8 cellular contexts compared by ENCODE assay signal in the genomic region with DNA sequence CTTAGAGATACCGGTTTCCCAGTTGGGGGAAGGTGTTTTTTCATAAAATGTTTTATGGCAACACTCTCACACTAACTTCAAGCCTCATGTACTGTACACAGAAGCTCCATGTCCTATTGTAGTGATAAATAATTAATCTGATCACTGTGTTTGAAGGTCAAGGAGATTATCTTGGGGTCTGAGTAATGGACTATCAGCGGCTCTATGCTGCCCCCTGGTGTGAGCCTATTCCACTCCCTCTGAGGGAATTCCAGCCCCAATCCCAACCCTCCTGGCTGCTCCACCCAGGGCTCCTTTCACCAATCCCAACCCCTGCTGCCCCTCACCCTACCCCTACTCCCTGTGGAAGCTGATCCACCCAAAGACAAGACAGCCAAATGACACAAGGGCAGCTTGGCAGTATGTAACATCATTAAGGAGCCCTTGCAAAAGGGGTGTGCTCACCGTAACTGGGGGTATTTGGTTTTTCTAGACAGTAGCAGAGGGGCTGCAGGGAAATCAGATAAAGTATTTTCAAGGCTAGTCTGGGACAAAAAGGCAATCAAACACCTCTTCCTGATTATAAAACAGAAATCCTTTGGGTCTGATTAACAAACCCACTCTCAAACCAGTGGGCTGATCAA. TPM values are rescaled to one million over a fixed set of nuclear protein-coding genes. Genes with fewer than 3 reads are reported as not detected.
DNase-seq lines count a peak whose midpoint lies in the region; TF ChIP-seq lines count a peak whose summit lies in the region.

No MANE protein-coding gene starts in this region.

- intact Hi-C loops in vagina (cut with DNase I): no loop called here
- intact Hi-C loops in activated T-helper 2 cell treated with anti-CD3 and anti-CD28 coated beads, Interferon-gamma antibody, Interleukin-2, Interleukin-4, amounts not matched to agents 10 μg/mL and 5 μg/mL and 100 μg/mL, durations not matched to agents 14 hours and 24 hours and 36 hours (cut with micrococcal nuclease): loop anchor here (1.0 kb wide), 2 partner anchors 63 to 97 kb away; no protein-coding TSS in a partner anchor

- H3K36me3 Mint-ChIP-seq in endodermal cell (ENCODE audit: low read depth): peaks cover 48% of the 10 kb centered on the region
- H3K36me3 Mint-ChIP-seq in activated T-helper 2 cell treated with anti-CD3 and anti-CD28 coated beads, Interferon-gamma antibody, Interleukin-2, Interleukin-4, amounts not matched to agents 10 μg/mL and 5 μg/mL and 100 μg/mL, durations not matched to agents 14 hours and 24 hours and 36 hours (ENCODE audit: low read depth): peaks cover 51% of the 10 kb centered on the region

- H3K36me3 ChIP-seq in endodermal cell (ENCODE audit: control insufficient read depth, insufficient read depth, low read length) (peaks cover 65% of the 10 kb centered on the region), vagina (peaks cover 0 to 57% of the 10 kb centered on the region in 2 donors)

- no peak overlapping the region for H3K4me3 Mint-ChIP-seq in endodermal cell
- no peak overlapping the region for H3K4me3 Mint-ChIP-seq in activated T-helper 2 cell treated with anti-CD3 and anti-CD28 coated beads, Interferon-gamma antibody, Interleukin-2, Interleukin-4, amounts not matched to agents 10 μg/mL and 5 μg/mL and 100 μg/mL, durations not matched to agents 14 hours and 24 hours and 36 hours (ENCODE audit: low read depth)

- DNase-seq in DMS 273 (lab: John Stamatoyannopoulos, UW; ENCODE audit: unreplicated experiment) (peak; percentile 71), DMS 273 treated with DMSO at 0.1 percent for 48 hours (lab: John Stamatoyannopoulos, UW) (no peak), LoVo (ENCODE audit: low spot score) (peak; percentile 38), endodermal cell (peak; percentile 95), mucosa of gallbladder (ENCODE audit: low spot score) (peak; percentile 40), vagina (ENCODE audit: extremely low spot score in 2 of 2) (no peak)
- peak; percentile 9 for DNase-seq in activated CD4-positive, CD25-positive, alpha-beta regulatory T cell treated with anti-CD3 and anti-CD28 coated beads, Interleukin-2, amount 50 U/mL, for 16 hours (ENCODE audit: low read depth, low spot score)
- DNase-seq in activated T-helper 2 cell treated with anti-CD3 and anti-CD28 coated beads, Interferon-gamma antibody, Interleukin-2, Interleukin-4, amounts not matched to agents 10 μg/mL and 5 μg/mL and 100 μg/mL, durations not matched to agents 14 hours and 24 hours and 36 hours (ENCODE audit: low spot score): no peak

- H3K9ac ChIP-seq in endodermal cell (ENCODE audit: extremely low read depth, low read length, poor library complexity, severe bottlenecking): no peak overlapping the region

- TF ChIP-seq CTCF in endodermal cell (conservative IDR thresholded peaks at IDR 0.05): peak; percentile 94
- TF ChIP-seq CTCF in vagina (IDR thresholded peaks at IDR 0.05): peak; percentile 17 to 64 (median 40)

- 29 to 51% methylated on average over 1 to 3 of the region's 3 CpGs for WGBS in endodermal cell (ENCODE audit: insufficient coverage in 1 of 2, insufficient read length in 1 of 2), 2 experiments

- H3K27me3 ChIP-seq in endodermal cell (ENCODE audit: control insufficient read depth, insufficient read depth, low read length, poor library complexity, severe bottlenecking) (no peaks in the 10 kb centered on the region), vagina (no peaks in the 10 kb centered on the region)

- no peak overlapping the region for H3K4me3 ChIP-seq in endodermal cell (ENCODE audit: low read length)
- H3K4me3 ChIP-seq in vagina: no peak overlapping the region

- no peak for TF ChIP-seq POLR2A in vagina (IDR thresholded peaks at IDR 0.05)

- H3K27ac ChIP-seq in endodermal cell (ENCODE audit: low read depth, low read length) (no peak overlapping the region), vagina (no peak overlapping the region)

- peaks cover 6% of the 10 kb centered on the region for H3K4me1 Mint-ChIP-seq in endodermal cell
- peaks cover 1% of the 10 kb centered on the region for H3K4me1 Mint-ChIP-seq in activated T-helper 2 cell treated with anti-CD3 and anti-CD28 coated beads, Interferon-gamma antibody, Interleukin-2, Interleukin-4, amounts not matched to agents 10 μg/mL and 5 μg/mL and 100 μg/mL, durations not matched to agents 14 hours and 24 hours and 36 hours (ENCODE audit: low read depth)

- no peaks in the 10 kb centered on the region for H3K9me3 Mint-ChIP-seq in endodermal cell
- no peaks in the 10 kb centered on the region for H3K9me3 Mint-ChIP-seq in activated T-helper 2 cell treated with anti-CD3 and anti-CD28 coated beads, Interferon-gamma antibody, Interleukin-2, Interleukin-4, amounts not matched to agents 10 μg/mL and 5 μg/mL and 100 μg/mL, durations not matched to agents 14 hours and 24 hours and 36 hours

- no peaks in the 10 kb centered on the region for H3K9me3 ChIP-seq in endodermal cell (ENCODE audit: control insufficient read depth, low read length)
- H3K9me3 ChIP-seq in vagina: no peaks in the 10 kb centered on the region

- H3K4me1 ChIP-seq in endodermal cell (ENCODE audit: control insufficient read depth, insufficient read depth, low read length) (peaks cover 7% of the 10 kb centered on the region), vagina (no peaks in the 10 kb centered on the region)

- no peaks in the 10 kb centered on the region for H3K27me3 Mint-ChIP-seq in endodermal cell (ENCODE audit: insufficient read depth)
- no peaks in the 10 kb centered on the region for H3K27me3 Mint-ChIP-seq in activated T-helper 2 cell treated with anti-CD3 and anti-CD28 coated beads, Interferon-gamma antibody, Interleukin-2, Interleukin-4, amounts not matched to agents 10 μg/mL and 5 μg/mL and 100 μg/mL, durations not matched to agents 14 hours and 24 hours and 36 hours (ENCODE audit: low read depth)

- H3K27ac Mint-ChIP-seq in endodermal cell: peak overlapping the region; percentile 84
- H3K27ac Mint-ChIP-seq in activated T-helper 2 cell treated with anti-CD3 and anti-CD28 coated beads, Interferon-gamma antibody, Interleukin-2, Interleukin-4, amounts not matched to agents 10 μg/mL and 5 μg/mL and 100 μg/mL, durations not matched to agents 14 hours and 24 hours and 36 hours: no peak overlapping the region

RNA-seq across cellular contexts. Expression of gene HPS4, which starts 22.3 kb away (rescaled TPM):
- total RNA-seq in endodermal cell (10 to 100 TPM; 41.7 to 57.6 TPM), mucosa of gallbladder (28.3 TPM), vagina (36.1 TPM)
- polyA plus RNA-seq in endodermal cell (2013, experiment 1 of 2): 45.7 TPM
- 41.7 TPM for polyA plus RNA-seq in endodermal cell (2013, experiment 2 of 2)
- 39.0 and 39.4 TPM in 2 replicates for total RNA-seq in activated T-helper 2 cell treated with anti-CD3 and anti-CD28 coated beads, Interferon-gamma antibody, Interleukin-2, Interleukin-4, amounts not matched to agents 10 μg/mL and 5 μg/mL and 100 μg/mL, durations not matched to agents 14 hours and 24 hours and 36 hours

RNA-seq across cellular contexts. Expression of gene SRRD, which starts 22.4 kb away (rescaled TPM):
- total RNA-seq in endodermal cell (10 to 100 TPM; 27.4 to 30.0 TPM), mucosa of gallbladder (18.4 TPM), vagina (11.0 TPM)
- 26.7 TPM for polyA plus RNA-seq in endodermal cell (2013, experiment 1 of 2)
- polyA plus RNA-seq in endodermal cell (2013, experiment 2 of 2): 25.2 TPM
- 21.6 and 23.0 TPM in 2 replicates for total RNA-seq in activated T-helper 2 cell treated with anti-CD3 and anti-CD28 coated beads, Interferon-gamma antibody, Interleukin-2, Interleukin-4, amounts not matched to agents 10 μg/mL and 5 μg/mL and 100 μg/mL, durations not matched to agents 14 hours and 24 hours and 36 hours

RNA-seq across cellular contexts. Expression of gene ASPHD2, which starts 32.2 kb away (rescaled TPM):
- 1 to 10 TPM; 6.0 to 7.3 TPM for total RNA-seq in endodermal cell
- polyA plus RNA-seq in endodermal cell (2013, experiment 1 of 2): 13.9 TPM
- 12.9 TPM for polyA plus RNA-seq in endodermal cell (2013, experiment 2 of 2)
- 5.5 TPM for total RNA-seq in mucosa of gallbladder
- 2.2 TPM for total RNA-seq in vagina
- 14.2 and 14.5 TPM in 2 replicates for total RNA-seq in activated T-helper 2 cell treated with anti-CD3 and anti-CD28 coated beads, Interferon-gamma antibody, Interleukin-2, Interleukin-4, amounts not matched to agents 10 μg/mL and 5 μg/mL and 100 μg/mL, durations not matched to agents 14 hours and 24 hours and 36 hours

RNA-seq across cellular contexts. Expression of gene TFIP11, which starts 51.0 kb away (rescaled TPM):
- total RNA-seq in endodermal cell: 10 to 100 TPM; 28.4 to 28.9 TPM
- 21.4 TPM for polyA plus RNA-seq in endodermal cell (2013, experiment 1 of 2)
- polyA plus RNA-seq in endodermal cell (2013, experiment 2 of 2): 23.5 TPM
- total RNA-seq in mucosa of gallbladder: 34.2 TPM
- 23.1 TPM for total RNA-seq in vagina
- 49.7 and 55.0 TPM in 2 replicates for total RNA-seq in activated T-helper 2 cell treated with anti-CD3 and anti-CD28 coated beads, Interferon-gamma antibody, Interleukin-2, Interleukin-4, amounts not matched to agents 10 μg/mL and 5 μg/mL and 100 μg/mL, durations not matched to agents 14 hours and 24 hours and 36 hours

Comparison
In these comparisons a context has a peak if more than half of its experiments do, and no peak if none do; other contexts are left out.
1. DNase-seq: peak in DMS 273 (single experiment), LoVo (single experiment), activated CD4-positive, CD25-positive, alpha-beta regulatory T cell treated with anti-CD3 and anti-CD28 coated beads, Interleukin-2, amount 50 U/mL, for 16 hours (single experiment), endodermal cell (single experiment) and mucosa of gallbladder (single experiment); none in DMS 273 treated with DMSO at 0.1 percent for 48 hours (single experiment), vagina (0 of 2) and activated T-helper 2 cell treated with anti-CD3 and anti-CD28 coated beads, Interferon-gamma antibody, Interleukin-2, Interleukin-4, amounts not matched to agents 10 μg/mL and 5 μg/mL and 100 μg/mL, durations not matched to agents 14 hours and 24 hours and 36 hours (single experiment).